Comparison of ENCODE assay signal across 10 cellular contexts in genomic region chr5:134917070-134917831, GRCh38. TPM values are rescaled to one million over a fixed set of nuclear protein-coding genes. Genes with fewer than 3 reads are reported as not detected.
DNase-seq lines count a peak whose midpoint lies in the region; ATAC-seq and TF ChIP-seq lines count a peak whose summit lies in the region.
"Had no signal": no experiment of that assay in that cellular context is flagged by ENCODE, and none has a peak within 500 bp of the region (broad histone marks: within the 10 kb centered on the region; RNA-seq: fewer than 3 reads in every experiment).

No MANE protein-coding gene starts in this region.

- H3K27ac Mint-ChIP-seq in activated CD4-positive, alpha-beta T cell treated with anti-CD3 and anti-CD28 coated beads, Interleukin-2, amount 10 ng/mL, durations not matched to agents 24 days and 14 days: peak overlapping the region; percentile 31
- H3K27ac Mint-ChIP-seq in stimulated activated effector memory CD8-positive, alpha-beta T cell treated with anti-CD3 and anti-CD28 coated beads, Interleukin-12 subunit alpha, Interleukin-12 subunit beta, amount 100 ng/mL, for 72 hours: peak overlapping the region; percentile 70

- no peaks in the 10 kb centered on the region for H4K20me1 ChIP-seq in OCI-LY3 (ENCODE audit: insufficient read depth, low read length)

- no peak overlapping the region for H2AFZ ChIP-seq in OCI-LY3 (ENCODE audit: low read depth, low read length)

- H3K4me3 Mint-ChIP-seq in activated CD4-positive, alpha-beta T cell treated with anti-CD3 and anti-CD28 coated beads, Interleukin-2, amount 10 ng/mL, durations not matched to agents 24 days and 14 days: no peak overlapping the region
- no peak overlapping the region for H3K4me3 Mint-ChIP-seq in stimulated activated effector memory CD8-positive, alpha-beta T cell treated with anti-CD3 and anti-CD28 coated beads, Interleukin-12 subunit alpha, Interleukin-12 subunit beta, amount 100 ng/mL, for 72 hours
- H3K4me3 Mint-ChIP-seq: activated T-helper 1 cell treated with anti-CD3 and anti-CD28 coated beads, Interleukin-12 subunit alpha, Interleukin-12 subunit beta, Interleukin-2, Interleukin-4 antibody, amounts not matched to agents 30 ng/mL and 10 ng/mL and 1 ng/mL, durations not matched to agents 14 hours and 24 hours and 36 hours had no signal

- H3K27me3 ChIP-seq in OCI-LY3 (ENCODE audit: low read depth, low read length) (no peaks in the 10 kb centered on the region), tibial artery (no peaks in the 10 kb centered on the region)

- intact Hi-C loops in activated CD4-positive, alpha-beta T cell treated with anti-CD3 and anti-CD28 coated beads, Interleukin-2, amount 10 ng/mL, durations not matched to agents 24 days and 14 days (cut with micrococcal nuclease): loop anchor here (2.0 kb wide), 1 partner anchor 274 kb away; no protein-coding TSS in a partner anchor
- intact Hi-C loops in tibial artery (cut with DNase I; ENCODE audit: low total_unique reads): no loop called here

- H3K4me3 ChIP-seq in OCI-LY3 (ENCODE audit: low read length): no peak overlapping the region
- H3K4me3 ChIP-seq in fibroblast of villous mesenchyme (ENCODE audit: low read depth, low read length): no peak overlapping the region
- H3K4me3 ChIP-seq in tibial artery: no peak overlapping the region

- peaks cover 41% of the 10 kb centered on the region for H3K36me3 Mint-ChIP-seq in activated CD4-positive, alpha-beta T cell treated with anti-CD3 and anti-CD28 coated beads, Interleukin-2, amount 10 ng/mL, durations not matched to agents 24 days and 14 days (ENCODE audit: low read depth)
- H3K36me3 Mint-ChIP-seq in stimulated activated effector memory CD8-positive, alpha-beta T cell treated with anti-CD3 and anti-CD28 coated beads, Interleukin-12 subunit alpha, Interleukin-12 subunit beta, amount 100 ng/mL, for 72 hours: peaks cover 18% of the 10 kb centered on the region

- H3K4me2 ChIP-seq in OCI-LY3 (ENCODE audit: low read length): no peak overlapping the region

- no peaks in the 10 kb centered on the region for H3K4me1 ChIP-seq in OCI-LY3 (ENCODE audit: low read length)
- no peaks in the 10 kb centered on the region for H3K4me1 ChIP-seq in tibial artery

- H3K79me2 ChIP-seq in OCI-LY3 (ENCODE audit: low read length): no peaks in the 10 kb centered on the region

- no peak for DNase-seq in activated CD4-positive, alpha-beta T cell treated with anti-CD3 and anti-CD28 coated beads, Interleukin-2, amount 10 ng/mL, durations not matched to agents 24 days and 14 days
- DNase-seq in activated CD4-positive, alpha-beta T cell treated with anti-CD3 and anti-CD28 coated beads, Interleukin-2, amount 50 U/mL, for 48 hours: no peak
- DNase-seq in fibroblast of villous mesenchyme (ENCODE audit: low read depth) (no peak), OCI-M2 (lab: John Stamatoyannopoulos, UW; ENCODE audit: unreplicated experiment) (no peak), tibial artery (no peak)
- no peak for DNase-seq in stimulated activated effector memory CD8-positive, alpha-beta T cell treated with anti-CD3 and anti-CD28 coated beads, Interleukin-12 subunit alpha, Interleukin-12 subunit beta, amount 100 ng/mL, for 72 hours (ENCODE audit: low spot score in 2 of 2)
- DNase-seq: T1000 had no signal

- peaks cover 30% of the 10 kb centered on the region for H3K4me1 Mint-ChIP-seq in activated CD4-positive, alpha-beta T cell treated with anti-CD3 and anti-CD28 coated beads, Interleukin-2, amount 10 ng/mL, durations not matched to agents 24 days and 14 days
- peaks cover 24% of the 10 kb centered on the region for H3K4me1 Mint-ChIP-seq in stimulated activated effector memory CD8-positive, alpha-beta T cell treated with anti-CD3 and anti-CD28 coated beads, Interleukin-12 subunit alpha, Interleukin-12 subunit beta, amount 100 ng/mL, for 72 hours

- no peak overlapping the region for H3K27ac ChIP-seq in OCI-LY3 (ENCODE audit: low read length)
- H3K27ac ChIP-seq in tibial artery: no peak overlapping the region

- peaks cover 4% of the 10 kb centered on the region for H3K36me3 ChIP-seq in OCI-LY3 (replicated peaks; ENCODE audit: low read depth, low read length)
- H3K36me3 ChIP-seq in tibial artery: peaks cover 12 to 35% (median 21%) of the 10 kb centered on the region in 3 donors

- TF ChIP-seq CTCF in OCI-LY3 (IDR thresholded peaks at IDR 0.05; ENCODE audit: low read depth, low read length) (peak; percentile 47), fibroblast of villous mesenchyme (IDR thresholded peaks at IDR 0.05; ENCODE audit: insufficient read depth, low read depth, low read length) (peak; percentile 16), tibial artery (IDR thresholded peaks at IDR 0.05) (no peak)

- no peaks in the 10 kb centered on the region for H3K9me3 ChIP-seq in OCI-LY3 (ENCODE audit: insufficient read depth, low read length)
- H3K9me3 ChIP-seq in tibial artery: no peaks in the 10 kb centered on the region

- no peaks in the 10 kb centered on the region for H3K27me3 Mint-ChIP-seq in activated CD4-positive, alpha-beta T cell treated with anti-CD3 and anti-CD28 coated beads, Interleukin-2, amount 10 ng/mL, durations not matched to agents 24 days and 14 days

- peaks cover 2% of the 10 kb centered on the region for H3K9me3 Mint-ChIP-seq in activated CD4-positive, alpha-beta T cell treated with anti-CD3 and anti-CD28 coated beads, Interleukin-2, amount 10 ng/mL, durations not matched to agents 24 days and 14 days
- H3K9me3 Mint-ChIP-seq in stimulated activated effector memory CD8-positive, alpha-beta T cell treated with anti-CD3 and anti-CD28 coated beads, Interleukin-12 subunit alpha, Interleukin-12 subunit beta, amount 100 ng/mL, for 72 hours: no peaks in the 10 kb centered on the region
- H3K9me3 Mint-ChIP-seq: activated T-helper 1 cell treated with anti-CD3 and anti-CD28 coated beads, Interleukin-12 subunit alpha, Interleukin-12 subunit beta, Interleukin-2, Interleukin-4 antibody, amounts not matched to agents 30 ng/mL and 10 ng/mL and 1 ng/mL, durations not matched to agents 14 hours and 24 hours and 36 hours had no signal

- ATAC-seq in stimulated activated effector memory CD8-positive, alpha-beta T cell treated with anti-CD3 and anti-CD28 coated beads, Interleukin-12 subunit alpha, Interleukin-12 subunit beta, amount 100 ng/mL, for 72 hours: no peak
- ATAC-seq in HG03025 (IDR thresholded peaks at IDR 0.05; ENCODE audit: low FRiP score, unreplicated experiment): no peak

- H3K9ac ChIP-seq in OCI-LY3 (ENCODE audit: low read length): no peak overlapping the region

RNA-seq across cellular contexts. Expression of gene PCBD2, which starts 12.3 kb away (rescaled TPM):
- total RNA-seq in activated CD4-positive, alpha-beta T cell treated with anti-CD3 and anti-CD28 coated beads, Interleukin-2, amount 10 ng/mL, durations not matched to agents 24 days and 14 days: 11.0 and 14.1 TPM in 2 replicates
- 4.5 and 4.7 TPM in 2 replicates for total RNA-seq in fibroblast of villous mesenchyme

RNA-seq across cellular contexts. Expression of gene TXNDC15, which starts 43.1 kb away (rescaled TPM):
- 46.2 and 51.3 TPM in 2 replicates for total RNA-seq in activated CD4-positive, alpha-beta T cell treated with anti-CD3 and anti-CD28 coated beads, Interleukin-2, amount 10 ng/mL, durations not matched to agents 24 days and 14 days
- total RNA-seq in fibroblast of villous mesenchyme: 138 and 141 TPM in 2 replicates

RNA-seq across cellular contexts. Expression of gene CATSPER3, which starts 50.5 kb away (rescaled TPM):
- 0.54 and 0.64 TPM in 2 replicates for total RNA-seq in activated CD4-positive, alpha-beta T cell treated with anti-CD3 and anti-CD28 coated beads, Interleukin-2, amount 10 ng/mL, durations not matched to agents 24 days and 14 days
- total RNA-seq in fibroblast of villous mesenchyme: under 0.01 TPM in 1 of 2 replicates, not detected in the other

Comparison
In these comparisons a context has a peak if more than half of its experiments do, and no peak if none do; other contexts are left out.
1. CTCF ChIP-seq: peak in OCI-LY3 (single experiment) and fibroblast of villous mesenchyme (single experiment); none in tibial artery (0 of 2).